In the genomic region with DNA sequence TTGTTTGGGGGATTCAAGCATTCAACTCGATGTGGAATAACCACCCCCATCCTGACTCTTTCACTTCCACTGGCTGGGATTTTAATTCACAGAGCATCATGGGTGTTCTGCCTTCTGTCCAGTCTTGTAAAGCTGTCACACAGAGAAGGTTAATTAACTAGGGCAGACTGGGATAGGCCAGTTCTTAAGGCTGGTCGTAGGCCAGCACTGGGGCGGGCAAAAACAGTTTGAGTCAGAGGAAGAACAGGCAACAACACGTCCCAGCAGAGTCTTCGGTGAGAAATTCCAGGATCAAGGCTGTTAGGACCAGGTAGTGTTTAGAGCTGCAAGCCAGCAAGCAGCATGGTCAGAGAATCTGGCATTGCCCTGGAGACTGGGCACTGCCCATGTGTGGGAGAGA, we compare ENCODE assay signal across 9 cellular contexts. TPM values are rescaled to one million over a fixed set of nuclear protein-coding genes. Genes with fewer than 3 reads are reported as not detected.
DNase-seq lines count a peak whose midpoint lies in the region; ATAC-seq and TF ChIP-seq lines count a peak whose summit lies in the region.
"Had no signal": no experiment of that assay in that cellular context is flagged by ENCODE, and none has a peak within 500 bp of the region (broad histone marks: within the 10 kb centered on the region; RNA-seq: fewer than 3 reads in every experiment).

No MANE protein-coding gene starts in this region.

- no peaks in the 10 kb centered on the region for H3K9me3 Mint-ChIP-seq in mesothelial cell of epicardium

- peaks cover 22% of the 10 kb centered on the region for H3K4me1 Mint-ChIP-seq in mesothelial cell of epicardium

- DNase-seq in AG08396 (ENCODE audit: low spot score), result peak; percentile 78
- DNase-seq in RPMI7951 (ENCODE audit: low read depth), result peak; percentile 83
- peak; percentile 52 for DNase-seq in epithelial cell of proximal tubule (ENCODE audit: low read depth)
- DNase-seq in mesothelial cell of epicardium (ENCODE audit: low spot score in 2 of 2, unreplicated experiment in 2 of 2), result no peak
- DNase-seq in 8988T, result no peak
- DNase-seq in NCI-H1436 (lab: John Stamatoyannopoulos, UW), result no peak
- no peak for DNase-seq in NK-92 treated with Interleukin-12 subunit alpha and Interleukin-12 subunit beta, amount 100 ng/mL, for 24 hours (lab: John Stamatoyannopoulos, UW)

- no peak overlapping the region for H3K4me3 Mint-ChIP-seq in mesothelial cell of epicardium

- no peak overlapping the region for H3K4me3 ChIP-seq in epithelial cell of proximal tubule (ENCODE audit: low read depth, low read length)
- H3K4me3 ChIP-seq: dorsolateral prefrontal cortex had no signal

- peaks cover 14% of the 10 kb centered on the region for H3K27me3 Mint-ChIP-seq in mesothelial cell of epicardium (ENCODE audit: low read depth)

- TF ChIP-seq CTCF in epithelial cell of proximal tubule (conservative IDR thresholded peaks at IDR 0.05; ENCODE audit: low read depth, low read length), result no peak
- no peak for TF ChIP-seq CTCF in mesothelial cell of epicardium (IDR thresholded peaks at IDR 0.05; ENCODE audit: unreplicated experiment)

- ATAC-seq in HG03520 (IDR thresholded peaks at IDR 0.05; ENCODE audit: unreplicated experiment), result no peak

- no peaks in the 10 kb centered on the region for H3K36me3 Mint-ChIP-seq in mesothelial cell of epicardium

- peak overlapping the region; percentile 43 for H3K27ac Mint-ChIP-seq in mesothelial cell of epicardium

RNA-seq across cellular contexts. Expression of gene RNF152, which starts 4.0 kb away (rescaled TPM):
- 7.0 and 9.3 TPM in 2 replicates for total RNA-seq in RPMI7951 (2014; rRNA removed; shearing (Covaris generic))
- total RNA-seq in epithelial cell of proximal tubule (0.58 and 0.80 TPM in 2 replicates), mesothelial cell of epicardium (19.0 to 28.6 TPM (median 25.7 TPM) in 3 replicates)

Comparison
In these comparisons a context has a peak if more than half of its experiments do, and no peak if none do; other contexts are left out.
1. DNase-seq: peak in AG08396 (single experiment), RPMI7951 (single experiment) and epithelial cell of proximal tubule (single experiment); none in mesothelial cell of epicardium (0 of 2), 8988T (single experiment), NCI-H1436 (single experiment) and NK-92 treated with Interleukin-12 subunit alpha and Interleukin-12 subunit beta, amount 100 ng/mL, for 24 hours (single experiment).